ENCODE assay signal across 8 cellular contexts in the genomic region with DNA sequence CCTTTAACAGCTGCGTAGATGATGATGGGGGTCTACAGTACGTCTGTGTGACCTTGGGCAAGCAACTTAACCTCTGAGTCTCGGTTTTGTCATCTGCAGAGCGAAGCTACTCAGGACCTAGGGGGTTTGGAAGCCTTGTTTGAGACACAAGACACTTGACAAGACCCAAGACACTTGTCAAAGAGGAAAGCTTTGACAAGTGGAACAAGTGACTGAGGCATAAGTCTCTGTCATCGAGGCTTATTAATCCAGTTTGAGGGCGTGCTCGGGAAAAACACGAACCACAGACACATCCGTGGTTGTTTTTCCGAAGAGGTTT. TPM values are rescaled to one million over a fixed set of nuclear protein-coding genes. Genes with fewer than 3 reads are reported as not detected.
A peak's percentile ranks its signal among the peaks of the same experiment; 100 is the strongest.
DNase-seq lines count a peak whose midpoint lies in the region; ATAC-seq and TF ChIP-seq lines count a peak whose summit lies in the region.

No MANE protein-coding gene starts in this region.

- H4K20me1 ChIP-seq in mammary epithelial cell (ENCODE audit: insufficient read depth, low read length): no peaks in the 10 kb centered on the region

- H3K9ac ChIP-seq in HUES64 (ENCODE audit: low read depth, low read length): peak overlapping the region; percentile 25
- peak overlapping the region; percentile 25 for H3K9ac ChIP-seq in mammary epithelial cell (ENCODE audit: insufficient read depth, low read length)
- H3K9ac ChIP-seq in mucosa of stomach (ENCODE audit: low read length): no peak overlapping the region

- intact Hi-C loops in mammary epithelial cell (cut with micrococcal nuclease): loop anchor here (1.0 to 5.0 kb wide), 5 partner anchors 11 to 117 kb away; a partner anchor contains a TSS

- peak overlapping the region; percentile 72 for H2AFZ ChIP-seq in mammary epithelial cell (ENCODE audit: low read depth, low read length)

- WGBS in HUES64: 54% methylated on average over 10 of the region's 10 CpGs
- 3% methylated on average over 8 of the region's 10 CpGs for WGBS in mammary epithelial cell (ENCODE audit: low coverage, missing lambda C conversion rate)

- peak overlapping the region; percentile 74 for H3K27ac ChIP-seq in 22Rv1
- peak overlapping the region; percentile 72; the same call in 1 of the 2 replicates for H3K27ac ChIP-seq in HUES64 (ENCODE audit: low read depth, low read length)
- H3K27ac ChIP-seq in mammary epithelial cell (ENCODE audit: insufficient read depth, low read depth, low read length): peak overlapping the region; percentile 29

- H3K79me2 ChIP-seq in mammary epithelial cell (ENCODE audit: insufficient read depth, low read length): no peaks in the 10 kb centered on the region

- ATAC-seq in esophagus mucosa: no peak

- no peaks in the 10 kb centered on the region for H3K9me3 ChIP-seq in HUES64 (ENCODE audit: insufficient read depth, low read depth, low read length)
- no peaks in the 10 kb centered on the region for H3K9me3 ChIP-seq in mammary epithelial cell (replicated peaks; ENCODE audit: insufficient read depth, low read length)
- no peaks in the 10 kb centered on the region for H3K9me3 ChIP-seq in mucosa of stomach (ENCODE audit: control insufficient read depth, low read length)

- H3K36me3 ChIP-seq in HUES64 (ENCODE audit: insufficient read depth, low read length) (no peaks in the 10 kb centered on the region), mammary epithelial cell (ENCODE audit: insufficient read depth, low read length) (no peaks in the 10 kb centered on the region), mucosa of stomach (ENCODE audit: control insufficient read depth, insufficient read depth, low read length) (no peaks in the 10 kb centered on the region)

- TF ChIP-seq CTCF in 22Rv1 (IDR thresholded peaks at IDR 0.05): no peak
- no peak for TF ChIP-seq CTCF in mammary epithelial cell (conservative IDR thresholded peaks at IDR 0.05 in 1 of 2, IDR thresholded peaks at IDR 0.05 in 1 of 2; ENCODE audit: extremely low read depth in 1 of 2, insufficient read depth in 1 of 2, low read depth in 1 of 2, low read length in 2 of 2)
- no peak for TF ChIP-seq CTCF in GM10248 (IDR thresholded peaks at IDR 0.05; ENCODE audit: control extremely low read depth, extremely low read depth, low read depth, missing control alignments)
- TF ChIP-seq CTCF in GM10266 (IDR thresholded peaks at IDR 0.05; ENCODE audit: control insufficient read depth, insufficient read depth, low read depth, missing control alignments): no peak

- in situ Hi-C loops in mammary epithelial cell (cut with MboI; ENCODE audit: low sequenced_read_pairs in 2 of 2): no loop called here

- CTCF ChIA-PET in mammary epithelial cell (lab: Charles Lee; ENCODE audit: low non-redundant PET) (interaction anchor here (0.6 kb wide), 3 partner anchors 19 to 122 kb away, joined by 4 to 8 read pairs (median 6); no protein-coding TSS in a partner anchor), GM10248 (lab: Yijun Ruan, JAX) (interaction anchor here (0.8 to 1.6 kb wide), 4 partner anchors 8 to 157 kb away, joined by 3 to 5 read pairs (median 4); no protein-coding TSS in a partner anchor)

- H3K4me2 ChIP-seq in mammary epithelial cell (ENCODE audit: insufficient read depth, low read depth, low read length): peak overlapping the region; percentile 81

- POLR2A ChIA-PET in GM10248 (lab: Yijun Ruan, JAX): no interaction called here

- no TSS peak for BruUV-seq in mammary epithelial cell (replicated peaks; lab: Mats Ljungman, UMichigan)

- H3K4me1 ChIP-seq in HUES64 (ENCODE audit: insufficient read depth, low read length) (peaks cover 12% of the 10 kb centered on the region; the same call in 1 of the 2 replicates), mammary epithelial cell (ENCODE audit: insufficient read depth, low read length) (peaks cover 24% of the 10 kb centered on the region), mucosa of stomach (ENCODE audit: control insufficient read depth, insufficient read depth, low read length) (peaks cover 15% of the 10 kb centered on the region)

- dilution Hi-C loops in mammary epithelial cell (cut with HindIII; ENCODE audit: low sequenced_read_pairs): no loop called here

- peaks cover 9% of the 10 kb centered on the region; the same call in 1 of the 2 replicates for H3K27me3 ChIP-seq in HUES64 (ENCODE audit: insufficient read depth, low read length)
- H3K27me3 ChIP-seq in mammary epithelial cell (ENCODE audit: insufficient read depth, low read length): no peaks in the 10 kb centered on the region
- no peaks in the 10 kb centered on the region for H3K27me3 ChIP-seq in mucosa of stomach (ENCODE audit: control insufficient read depth, insufficient read depth, low read length)

- no peak for DNase-seq in mammary epithelial cell
- DNase-seq in GM10248 (ENCODE audit: extremely low spot score): no peak
- DNase-seq in GM10266 (ENCODE audit: extremely low spot score): no peak
- no peak for DNase-seq in CD1c-positive myeloid dendritic cell (ENCODE audit: extremely low spot score)

- H3K4me3 ChIP-seq in HUES64 (ENCODE audit: low read length) (peak overlapping the region; percentile 44), mammary epithelial cell (replicated peaks in 1 of 3; ENCODE audit: insufficient read depth in 1 of 3, low read depth in 2 of 3, low read length in 3 of 3) (peak overlapping the region; percentile 3 to 48 (median 42)), mucosa of stomach (ENCODE audit: low read length) (peak overlapping the region; percentile 23)

RNA-seq across cellular contexts. Expression of a gene that starts 0.7 kb away (rescaled TPM):
- polyA plus RNA-seq in HUES64 (2013, experiment 1 of 2): 15.5 TPM
- polyA plus RNA-seq in HUES64 (2013, experiment 2 of 2): 13.9 TPM
- total RNA-seq in mammary epithelial cell (10 to 100 TPM; 52.0 to 67.0 TPM), esophagus mucosa (50.5 TPM)
- 37.1 TPM for polyA plus RNA-seq in mammary epithelial cell
- 89.7 TPM for polyA minus RNA-seq in mammary epithelial cell

RNA-seq across cellular contexts. Expression of a gene that starts 16.2 kb away (rescaled TPM):
- 0.30 TPM for polyA plus RNA-seq in HUES64 (2013, experiment 1 of 2)
- polyA plus RNA-seq in HUES64 (2013, experiment 2 of 2): 0.51 TPM
- not detected for total RNA-seq in mammary epithelial cell
- polyA plus RNA-seq in mammary epithelial cell: not detected
- polyA minus RNA-seq in mammary epithelial cell: not detected
- not detected for total RNA-seq in esophagus mucosa
